ENCODE assay signal across 14 cellular contexts in the genomic region with DNA sequence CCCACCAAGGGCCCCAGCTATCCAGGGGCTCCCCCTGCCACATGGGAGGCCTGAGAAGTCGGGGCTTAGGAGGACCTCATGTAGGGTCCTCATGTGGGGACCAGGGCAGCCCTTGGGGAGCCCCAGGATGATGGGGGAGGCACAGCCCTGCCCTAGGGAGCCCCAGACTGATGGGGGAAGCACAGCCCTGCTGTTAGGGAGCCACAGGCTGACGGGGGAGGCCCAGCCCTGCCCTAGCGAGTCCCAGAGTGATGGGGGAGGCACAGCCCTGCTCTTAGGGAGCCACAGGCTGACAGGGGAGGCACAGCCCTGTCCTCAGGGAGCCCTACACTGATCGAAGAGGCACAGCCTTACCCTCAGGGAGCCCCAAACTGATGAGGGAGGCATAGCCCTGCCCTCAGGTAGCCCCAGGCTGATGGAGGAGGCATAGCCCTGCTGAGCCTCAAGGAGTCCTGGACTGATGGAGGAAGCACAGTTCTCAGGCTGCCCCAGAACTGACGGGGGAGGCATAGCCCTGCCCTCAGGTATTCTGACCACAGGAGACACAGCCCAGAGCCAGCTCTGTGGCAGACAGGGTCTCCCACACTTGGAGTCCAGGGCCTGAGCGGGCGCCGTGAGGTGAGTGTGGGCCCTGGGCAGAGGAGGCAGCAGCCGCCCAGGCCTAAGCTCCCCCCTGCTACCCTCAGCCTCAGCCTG. TPM values are rescaled to one million over a fixed set of nuclear protein-coding genes. Genes with fewer than 3 reads are reported as not detected.
DNase-seq lines count a peak whose midpoint lies in the region; ATAC-seq and TF ChIP-seq lines count a peak whose summit lies in the region.
"Had no signal": no experiment of that assay in that cellular context is flagged by ENCODE, and none has a peak within 500 bp of the region (broad histone marks: within the 10 kb centered on the region; RNA-seq: fewer than 3 reads in every experiment).

No MANE protein-coding gene starts in this region.

- H3K9me3 ChIP-seq in SK-N-SH (no peaks in the 10 kb centered on the region), T-helper 17 cell (ENCODE audit: control insufficient read depth, low read length, poor library complexity, severe bottlenecking) (no peaks in the 10 kb centered on the region)

- H3K27me3 ChIP-seq in SK-N-SH (ENCODE audit: insufficient read depth): no peaks in the 10 kb centered on the region
- H3K27me3 ChIP-seq: cardiac muscle cell had no signal

- no peak overlapping the region for H2AFZ ChIP-seq in SK-N-SH (ENCODE audit: low read depth)

- no peak for TF ChIP-seq CTCF in SK-N-SH (IDR thresholded peaks at IDR 0.05)

- POLR2A ChIA-PET in SK-N-SH (lab: Yijun Ruan, JAX): interaction anchor here (3.3 kb wide), 1 partner anchor 116 kb away, joined by 20 read pairs; a partner anchor contains a TSS

- TF ChIP-seq RAD21 in SK-N-SH (IDR thresholded peaks at IDR 0.05; ENCODE audit: low read length): no peak

- H3F3A ChIP-seq in SK-N-SH (replicated peaks; ENCODE audit: insufficient read depth): no peaks in the 10 kb centered on the region

- peak; percentile 23 for DNase-seq in SK-N-SH
- DNase-seq in T-helper 17 cell: no peak
- no peak for DNase-seq in memory B cell (ENCODE audit: low spot score in 2 of 2)
- DNase-seq in stimulated activated naive B cell treated with anti-CD40 and anti-IgM and Interleukin-4, amounts not matched to agents 10 μg/mL and 1 μg/mL and 100 μg/mL, for 72 hours: no peak
- DNase-seq in mucosa of gallbladder (ENCODE audit: low spot score): no peak
- DNase-seq: activated CD4-positive, alpha-beta T cell treated with anti-CD3 and anti-CD28 coated beads for 4 hours; NCI-H2081; SHP77 treated with DMSO at 0.1 percent for 48 hours had no signal

- no peaks in the 10 kb centered on the region for H3K79me2 ChIP-seq in SK-N-SH (ENCODE audit: insufficient read depth)

- CTCF ChIA-PET in SK-N-SH (lab: Yijun Ruan, JAX): interaction anchor here (0.6 to 4.8 kb wide), 10 partner anchors 34 to 271 kb away, joined by 3 to 179 read pairs (median 18); a partner anchor contains a TSS

- H3K36me3 ChIP-seq in SK-N-SH (replicated peaks in 1 of 2; ENCODE audit: control insufficient read depth in 1 of 2, insufficient read depth in 2 of 2, low read length in 1 of 2): no peaks in the 10 kb centered on the region
- H3K36me3 ChIP-seq: cardiac muscle cell had no signal

- no peaks in the 10 kb centered on the region for H3K9me3 Mint-ChIP-seq in memory B cell
- H3K9me3 Mint-ChIP-seq in stimulated activated naive B cell treated with anti-CD40 and anti-IgM and Interleukin-4, amounts not matched to agents 10 μg/mL and 1 μg/mL and 100 μg/mL, for 72 hours: no peaks in the 10 kb centered on the region

- TF ChIP-seq EP300 in SK-N-SH (IDR thresholded peaks at IDR 0.05; ENCODE audit: borderline replicate concordance in 1 of 2, low read depth in 1 of 2, low read length in 1 of 2): no peak

- H3K9ac ChIP-seq in SK-N-SH: no peak overlapping the region

- H3K4me1 ChIP-seq in SK-N-SH (ENCODE audit: control insufficient read depth in 1 of 2, insufficient read depth in 2 of 2, low read depth in 1 of 2, low read length in 1 of 2): peaks cover 0 to 35% of the 10 kb centered on the region in 2 experiments; a peak in 2 of 4 replicates

- H3K4me3 ChIP-seq in SK-N-SH (ENCODE audit: low read depth in 2 of 2, low read length in 1 of 2): no peak overlapping the region
- H3K4me3 ChIP-seq: cardiac muscle cell had no signal

- WGBS in SK-N-SH (ENCODE audit: low lambda C conversion rate): no CpG with 5 or more reads among the region's 9 CpGs

- no peak overlapping the region for H3K4me2 ChIP-seq in SK-N-SH

- H3K4me3 Mint-ChIP-seq in T-helper 17 cell: no peak overlapping the region
- H3K4me3 Mint-ChIP-seq in memory B cell: peak overlapping the region; percentile 42
- peak overlapping the region in 1 of 2 donors; percentile 31 for H3K4me3 Mint-ChIP-seq in stimulated activated naive B cell treated with anti-CD40 and anti-IgM and Interleukin-4, amounts not matched to agents 10 μg/mL and 1 μg/mL and 100 μg/mL, for 72 hours

- H4K20me1 ChIP-seq in SK-N-SH (ENCODE audit: insufficient read depth): no peaks in the 10 kb centered on the region

- no peak for ATAC-seq in SK-N-SH treated with all-trans-retinoic acid at 6 μM for 48 hours
- no peak for ATAC-seq in T-helper 17 cell
- ATAC-seq in memory B cell (ENCODE audit: low read depth): no peak
- peak in 1 of 2 donors; percentile 6 for ATAC-seq in stimulated activated naive B cell treated with anti-CD40 and anti-IgM and Interleukin-4, amounts not matched to agents 10 μg/mL and 1 μg/mL and 100 μg/mL, for 72 hours (replicated peaks)
- ATAC-seq in GM19035 (IDR thresholded peaks at IDR 0.05; ENCODE audit: unreplicated experiment): no peak
- no peak for ATAC-seq in HG03571 (IDR thresholded peaks at IDR 0.05; ENCODE audit: unreplicated experiment)

- no peaks in the 10 kb centered on the region for H3K36me3 Mint-ChIP-seq in T-helper 17 cell (ENCODE audit: low read depth)
- no peaks in the 10 kb centered on the region for H3K36me3 Mint-ChIP-seq in memory B cell
- peaks cover 12 to 21% of the 10 kb centered on the region in 2 donors for H3K36me3 Mint-ChIP-seq in stimulated activated naive B cell treated with anti-CD40 and anti-IgM and Interleukin-4, amounts not matched to agents 10 μg/mL and 1 μg/mL and 100 μg/mL, for 72 hours

- no peaks in the 10 kb centered on the region for H3K27me3 Mint-ChIP-seq in T-helper 17 cell
- no peaks in the 10 kb centered on the region for H3K27me3 Mint-ChIP-seq in memory B cell
- no peaks in the 10 kb centered on the region for H3K27me3 Mint-ChIP-seq in stimulated activated naive B cell treated with anti-CD40 and anti-IgM and Interleukin-4, amounts not matched to agents 10 μg/mL and 1 μg/mL and 100 μg/mL, for 72 hours

- no peak overlapping the region; a peak in 1 of 4 replicates for H3K27ac ChIP-seq in SK-N-SH (ENCODE audit: low read depth in 2 of 2, low read length in 1 of 2)
- H3K27ac ChIP-seq: 22Rv1, cardiac muscle cell had no signal

- peak overlapping the region; percentile 66 for H3K27ac Mint-ChIP-seq in T-helper 17 cell
- peak overlapping the region; percentile 64 for H3K27ac Mint-ChIP-seq in memory B cell
- peak overlapping the region; percentile 48 for H3K27ac Mint-ChIP-seq in stimulated activated naive B cell treated with anti-CD40 and anti-IgM and Interleukin-4, amounts not matched to agents 10 μg/mL and 1 μg/mL and 100 μg/mL, for 72 hours

- no peaks in the 10 kb centered on the region for H3K9me2 ChIP-seq in SK-N-SH

- peaks cover 15% of the 10 kb centered on the region for H3K4me1 Mint-ChIP-seq in T-helper 17 cell
- peaks cover 34% of the 10 kb centered on the region for H3K4me1 Mint-ChIP-seq in memory B cell
- peaks cover 27 to 62% of the 10 kb centered on the region in 2 donors for H3K4me1 Mint-ChIP-seq in stimulated activated naive B cell treated with anti-CD40 and anti-IgM and Interleukin-4, amounts not matched to agents 10 μg/mL and 1 μg/mL and 100 μg/mL, for 72 hours

TF ChIP-seq in SK-N-SH, 30 proteins besides CTCF, POLR2A, EP300 and RAD21 (continues in another document):
- TF ChIP-seq FOXJ3 (CRISPR knock-in tag; IDR thresholded peaks at IDR 0.05): no peak
- TF ChIP-seq POLR2AphosphoS5 (IDR thresholded peaks at IDR 0.05; ENCODE audit: low read depth, low read length): no peak
- TF ChIP-seq ELF1 (IDR thresholded peaks at IDR 0.05): no peak
- TF ChIP-seq, protein P1, sequence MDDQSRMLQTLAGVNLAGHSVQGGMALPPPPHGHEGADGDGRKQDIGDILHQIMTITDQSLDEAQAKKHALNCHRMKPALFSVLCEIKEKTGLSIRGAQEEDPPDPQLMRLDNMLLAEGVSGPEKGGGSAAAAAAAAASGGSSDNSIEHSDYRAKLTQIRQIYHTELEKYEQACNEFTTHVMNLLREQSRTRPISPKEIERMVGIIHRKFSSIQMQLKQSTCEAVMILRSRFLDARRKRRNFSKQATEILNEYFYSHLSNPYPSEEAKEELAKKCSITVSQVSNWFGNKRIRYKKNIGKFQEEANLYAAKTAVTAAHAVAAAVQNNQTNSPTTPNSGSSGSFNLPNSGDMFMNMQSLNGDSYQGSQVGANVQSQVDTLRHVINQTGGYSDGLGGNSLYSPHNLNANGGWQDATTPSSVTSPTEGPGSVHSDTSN (IDR thresholded peaks at IDR 0.05): no peak

TF ChIP-seq in SK-N-SH treated with all-trans-retinoic acid at 6 μM for 48 hours, 23 proteins besides CTCF, POLR2A, EP300 and RAD21 (continues in another document):
- no peak for TF ChIP-seq RARB (CRISPR knock-in tag; IDR thresholded peaks at IDR 0.05)

RNA-seq across cellular contexts. Expression of a gene that starts 10.8 kb away (rescaled TPM):
- polyA plus RNA-seq in SK-N-SH (2012; rRNA removed): not detected in 2 replicates
- polyA plus RNA-seq in SK-N-SH (2012; cell fraction: cytosol; rRNA removed): not detected in 2 replicates
- polyA plus RNA-seq in SK-N-SH (2012; cell fraction: nucleus; rRNA removed): not detected in 2 replicates
- total RNA-seq in T-helper 17 cell (not detected), mucosa of gallbladder (not detected)
- total RNA-seq: cardiac muscle cell, G401 had no signal
- polyA plus RNA-seq: cardiac muscle cell had no signal

RNA-seq across cellular contexts. Expression of a gene that starts 28.0 kb away (rescaled TPM):
- 0.34 and 0.38 TPM in 2 replicates for polyA plus RNA-seq in SK-N-SH (2012; rRNA removed)
- 0.22 and 0.46 TPM in 2 replicates for polyA plus RNA-seq in SK-N-SH (2012; cell fraction: cytosol; rRNA removed)
- polyA plus RNA-seq in SK-N-SH (2012; cell fraction: nucleus; rRNA removed): 0.19 and 0.54 TPM in 2 replicates
- 100 to 1,000 TPM; 297 to 299 TPM for total RNA-seq in T-helper 17 cell
- total RNA-seq in mucosa of gallbladder: 43.1 TPM
- total RNA-seq: cardiac muscle cell had no signal

RNA-seq across cellular contexts. Expression of a gene that starts 38.6 kb away (rescaled TPM):
- not detected in 2 replicates for polyA plus RNA-seq in SK-N-SH (2012; rRNA removed)
- not detected in 2 replicates for polyA plus RNA-seq in SK-N-SH (2012; cell fraction: cytosol; rRNA removed)
- polyA plus RNA-seq in SK-N-SH (2012; cell fraction: nucleus; rRNA removed): 0.08 TPM in 1 of 2 replicates, not detected in the other
- total RNA-seq in T-helper 17 cell (1 to 10 TPM; 7.4 to 8.9 TPM), mucosa of gallbladder (1.5 TPM)
- total RNA-seq: G401 had no signal

RNA-seq across cellular contexts. Expression of a gene that starts 42.1 kb away (rescaled TPM):
- not detected in 2 replicates for polyA plus RNA-seq in SK-N-SH (2012; rRNA removed)
- 0.04 and 0.06 TPM in 2 replicates for polyA plus RNA-seq in SK-N-SH (2012; cell fraction: cytosol; rRNA removed)
- polyA plus RNA-seq in SK-N-SH (2012; cell fraction: nucleus; rRNA removed): 0.14 and 0.26 TPM in 2 replicates
- total RNA-seq in T-helper 17 cell (not detected), mucosa of gallbladder (73.7 TPM)
- total RNA-seq: G401 had no signal

RNA-seq across cellular contexts. Expression of a gene that starts 46.1 kb away (rescaled TPM):
- polyA plus RNA-seq in SK-N-SH (2012; rRNA removed): not detected in 2 replicates
- not detected in 2 replicates for polyA plus RNA-seq in SK-N-SH (2012; cell fraction: cytosol; rRNA removed)
- polyA plus RNA-seq in SK-N-SH (2012; cell fraction: nucleus; rRNA removed): 0.13 and 0.15 TPM in 2 replicates
- total RNA-seq in T-helper 17 cell: not detected
- 218 TPM for total RNA-seq in mucosa of gallbladder
- total RNA-seq: cardiac muscle cell, G401 had no signal
- polyA plus RNA-seq: cardiac muscle cell had no signal
